14 cellular contexts compared by ENCODE assay signal in the genomic region with DNA sequence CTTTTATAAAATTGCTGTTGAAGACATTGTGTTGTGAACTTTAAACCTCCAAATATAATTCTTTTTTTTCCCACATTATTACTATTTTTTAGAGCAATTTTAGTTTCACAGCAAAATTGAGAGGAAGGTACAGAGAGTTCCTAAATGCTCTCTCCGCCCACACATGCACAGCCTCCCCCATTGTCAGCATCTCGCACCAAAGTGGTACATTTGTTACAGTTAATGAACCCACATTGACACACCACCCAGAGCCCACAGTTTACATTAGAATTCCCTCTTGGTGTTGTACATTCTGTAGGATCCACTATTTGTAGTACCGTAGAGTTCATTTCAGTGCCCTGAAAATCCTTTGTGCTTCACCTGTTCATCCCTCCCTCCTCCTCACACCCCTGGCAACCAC. TPM values are rescaled to one million over a fixed set of nuclear protein-coding genes. Genes with fewer than 3 reads are reported as not detected.
A peak's percentile ranks its signal among the peaks of the same experiment; 100 is the strongest.
DNase-seq lines count a peak whose midpoint lies in the region; ATAC-seq lines count a peak whose summit lies in the region.
"Had no signal": no experiment of that assay in that cellular context is flagged by ENCODE, and none has a peak within 500 bp of the region (broad histone marks: within the 10 kb centered on the region; RNA-seq: fewer than 3 reads in every experiment).

No MANE protein-coding gene starts in this region.

- no peak overlapping the region for H3K4me3 ChIP-seq in CD4-positive, alpha-beta memory T cell (ENCODE audit: low read length in 2 of 2)
- H3K4me3 ChIP-seq: BLaER1 treated with 17β-estradiol and CSF1 and Interleukin-3, amounts not matched to agents 10 nM and 100 nM; GM23338 had no signal

- H3K36me3 ChIP-seq in CD4-positive, alpha-beta memory T cell (ENCODE audit: insufficient read depth, low read length), result peaks cover 69% of the 10 kb centered on the region

- peak overlapping the region in 4 of 7 donors; percentile 9 to 69 (median 56) for H3K27ac Mint-ChIP-seq in CD4-positive, alpha-beta memory T cell
- peak overlapping the region; percentile 35 for H3K27ac Mint-ChIP-seq in activated CD8-positive, alpha-beta T cell treated with anti-CD3 and anti-CD28 coated beads, Interleukin-2, amount 10 ng/mL, durations not matched to agents 7 days and 5 days
- H3K27ac Mint-ChIP-seq: B cell, GM23338 had no signal

- H3K4me3 Mint-ChIP-seq in CD4-positive, alpha-beta memory T cell, result no peak overlapping the region
- no peak overlapping the region for H3K4me3 Mint-ChIP-seq in activated CD8-positive, alpha-beta T cell treated with anti-CD3 and anti-CD28 coated beads, Interleukin-2, amount 10 ng/mL, durations not matched to agents 7 days and 5 days
- H3K4me3 Mint-ChIP-seq: B cell; CD4-positive, CD25-positive, alpha-beta regulatory T cell; GM23338 had no signal

- H3K4me1 ChIP-seq in CD4-positive, alpha-beta memory T cell (ENCODE audit: insufficient read depth, low read length), result no peaks in the 10 kb centered on the region
- H3K4me1 ChIP-seq: Caco-2 had no signal

- no peaks in the 10 kb centered on the region for H3K9me3 Mint-ChIP-seq in CD4-positive, alpha-beta memory T cell
- H3K9me3 Mint-ChIP-seq in activated CD8-positive, alpha-beta T cell treated with anti-CD3 and anti-CD28 coated beads, Interleukin-2, amount 10 ng/mL, durations not matched to agents 7 days and 5 days (ENCODE audit: insufficient read depth), result no peaks in the 10 kb centered on the region
- H3K9me3 Mint-ChIP-seq: CD4-positive, CD25-positive, alpha-beta regulatory T cell; GM23338 had no signal

- H3K27ac ChIP-seq in CD4-positive, alpha-beta memory T cell (ENCODE audit: low read depth, low read length), result no peak overlapping the region
- H3K27ac ChIP-seq: BLaER1 treated with 17β-estradiol and CSF1 and Interleukin-3, amounts not matched to agents 10 nM and 100 nM; HL-60 had no signal

- peaks cover 0 to 10% (median 2%) of the 10 kb centered on the region in 4 donors for H3K4me1 Mint-ChIP-seq in CD4-positive, alpha-beta memory T cell
- H3K4me1 Mint-ChIP-seq in activated CD8-positive, alpha-beta T cell treated with anti-CD3 and anti-CD28 coated beads, Interleukin-2, amount 10 ng/mL, durations not matched to agents 7 days and 5 days (ENCODE audit: low read depth), result peaks cover 1% of the 10 kb centered on the region
- H3K4me1 Mint-ChIP-seq: GM23338 had no signal

- DNase-seq in CD4-positive, alpha-beta memory T cell, result no peak
- no peak for DNase-seq in activated CD8-positive, alpha-beta T cell treated with anti-CD3 and anti-CD28 coated beads, Interleukin-2, amount 10 ng/mL, durations not matched to agents 7 days and 5 days
- DNase-seq in head of caudate nucleus (peak in 39 of 42 donors; percentile 18 to 85 (median 59)), putamen (ENCODE audit: low spot score) (peak; percentile 63), germinal center (ENCODE audit: low spot score) (no peak), ecto neural progenitor cell (ENCODE audit: low spot score) (no peak), C1 segment of cervical spinal cord (lab: John Stamatoyannopoulos, UW) (no peak)
- DNase-seq: Caco-2; CD4-positive, CD25-positive, alpha-beta regulatory T cell; HCEC 1CT had no signal

- peaks cover 67 to 86% of the 10 kb centered on the region in 2 donors for H3K36me3 Mint-ChIP-seq in CD4-positive, alpha-beta memory T cell
- peaks cover 64% of the 10 kb centered on the region for H3K36me3 Mint-ChIP-seq in activated CD8-positive, alpha-beta T cell treated with anti-CD3 and anti-CD28 coated beads, Interleukin-2, amount 10 ng/mL, durations not matched to agents 7 days and 5 days (ENCODE audit: low read depth)

- CTCF ChIA-PET in CD4-positive, alpha-beta memory T cell (lab: Charles Lee; ENCODE audit: partially characterized antibody), result interaction anchor here (1.2 to 2.7 kb wide), 5 partner anchors 26 to 379 kb away, joined by 3 to 18 read pairs (median 10); no protein-coding TSS in a partner anchor
- CTCF ChIA-PET in activated CD8-positive, alpha-beta T cell treated with anti-CD3 and anti-CD28 coated beads, Interleukin-2, amount 10 ng/mL, durations not matched to agents 7 days and 5 days (lab: Charles Lee), result interaction anchor here (1.4 to 3.9 kb wide), 2 partner anchors 373 to 380 kb away, joined by 4 to 15 read pairs; no protein-coding TSS in a partner anchor

- no peaks in the 10 kb centered on the region for H3K27me3 ChIP-seq in CD4-positive, alpha-beta memory T cell (ENCODE audit: insufficient read depth, low read length)
- H3K27me3 ChIP-seq: BLaER1 treated with 17β-estradiol and CSF1 and Interleukin-3, amounts not matched to agents 10 nM and 100 nM had no signal

- H3K27me3 Mint-ChIP-seq in CD4-positive, alpha-beta memory T cell, result no peaks in the 10 kb centered on the region
- no peaks in the 10 kb centered on the region for H3K27me3 Mint-ChIP-seq in activated CD8-positive, alpha-beta T cell treated with anti-CD3 and anti-CD28 coated beads, Interleukin-2, amount 10 ng/mL, durations not matched to agents 7 days and 5 days (ENCODE audit: low read depth)
- H3K27me3 Mint-ChIP-seq: B cell; CD4-positive, CD25-positive, alpha-beta regulatory T cell had no signal

- POLR2A ChIA-PET in CD4-positive, alpha-beta memory T cell (lab: Charles Lee; ENCODE audit: partially characterized antibody), result no interaction called here
- POLR2A ChIA-PET in activated CD8-positive, alpha-beta T cell treated with anti-CD3 and anti-CD28 coated beads, Interleukin-2, amount 10 ng/mL, durations not matched to agents 7 days and 5 days (lab: Charles Lee), result no interaction called here

- no peaks in the 10 kb centered on the region for H3K9me3 ChIP-seq in CD4-positive, alpha-beta memory T cell (ENCODE audit: control insufficient read depth in 1 of 2, low read length in 2 of 2)
- H3K9me3 ChIP-seq: BLaER1 treated with 17β-estradiol and CSF1 and Interleukin-3, amounts not matched to agents 10 nM and 100 nM; Caco-2 had no signal

- intact Hi-C loops in CD4-positive, alpha-beta memory T cell (cut with micrococcal nuclease), result no loop called here
- intact Hi-C loops in head of caudate nucleus (cut with DNase I), result no loop called here

- ATAC-seq in activated CD8-positive, alpha-beta T cell treated with anti-CD3 and anti-CD28 coated beads, Interleukin-2, amount 10 ng/mL, durations not matched to agents 7 days and 5 days, result no peak
- ATAC-seq: GM23338 had no signal

RNA-seq across cellular contexts. Expression of a gene that starts 33.8 kb away (rescaled TPM):
- total RNA-seq in CD4-positive, alpha-beta memory T cell, result 10 to 100 TPM; 26.1 to 28.0 TPM
- polyA plus RNA-seq in CD4-positive, alpha-beta memory T cell, result 1 to 10 TPM; 4.3 to 8.1 TPM
- 10 to 100 TPM; 15.0 to 15.2 TPM for total RNA-seq in activated CD8-positive, alpha-beta T cell treated with anti-CD3 and anti-CD28 coated beads, Interleukin-2, amount 10 ng/mL, durations not matched to agents 7 days and 5 days

RNA-seq across cellular contexts. Expression of a gene that starts 50.9 kb away (rescaled TPM):
- total RNA-seq in CD4-positive, alpha-beta memory T cell, result 10 to 100 TPM; 78.8 to 90.4 TPM
- 100 to 1,000 TPM in 1 of 2 donors, 10 to 100 TPM in 1; 93.8 to 105 TPM for polyA plus RNA-seq in CD4-positive, alpha-beta memory T cell
- 10 to 100 TPM; 79.0 to 86.4 TPM for total RNA-seq in activated CD8-positive, alpha-beta T cell treated with anti-CD3 and anti-CD28 coated beads, Interleukin-2, amount 10 ng/mL, durations not matched to agents 7 days and 5 days

RNA-seq across cellular contexts. Expression of a gene that starts 56.2 kb away (rescaled TPM):
- 10 to 100 TPM; 22.2 to 24.3 TPM for total RNA-seq in CD4-positive, alpha-beta memory T cell
- polyA plus RNA-seq in CD4-positive, alpha-beta memory T cell, result 10 to 100 TPM; 11.9 to 13.3 TPM
- total RNA-seq in activated CD8-positive, alpha-beta T cell treated with anti-CD3 and anti-CD28 coated beads, Interleukin-2, amount 10 ng/mL, durations not matched to agents 7 days and 5 days, result 10 to 100 TPM; 43.5 to 48.3 TPM
- polyA plus RNA-seq: GM23338 had no signal

Comparison
In these comparisons a context has a peak if more than half of its experiments do, and no peak if none do; other contexts are left out.
1. DNase-seq: peak in head of caudate nucleus (39 of 42) and putamen (single experiment); none in CD4-positive, alpha-beta memory T cell (0 of 5), activated CD8-positive, alpha-beta T cell treated with anti-CD3 and anti-CD28 coated beads, Interleukin-2, amount 10 ng/mL, durations not matched to agents 7 days and 5 days (single experiment), germinal center (single experiment), ecto neural progenitor cell (single experiment) and C1 segment of cervical spinal cord (0 of 14).